8 cellular contexts compared by ENCODE assay signal in genomic region chr2:85327757-85328617, GRCh38. TPM values are rescaled to one million over a fixed set of nuclear protein-coding genes. Genes with fewer than 3 reads are reported as not detected.
A peak's percentile ranks its signal among the peaks of the same experiment; 100 is the strongest.
DNase-seq lines count a peak whose midpoint lies in the region; ATAC-seq, FAIRE-seq and TF ChIP-seq lines count a peak whose summit lies in the region.

TGOLN2 (minus strand) TSS chr2:85327989; CDS start chr2:85327962, 27 bp downstream.

- H3K4me1 ChIP-seq in right cardiac atrium (ENCODE audit: control insufficient read depth, insufficient read depth, low read length): peaks cover 8% of the 10 kb centered on the region

- peak within 1 kb of the TSS; percentile 100 for H3K27ac ChIP-seq in right cardiac atrium (ENCODE audit: low read length)

- WGBS in right cardiac atrium: under 1% methylated on average over 63 of the region's 63 CpGs

- H3K4me3 ChIP-seq in right cardiac atrium (ENCODE audit: low read length): peak within 1 kb of the TSS; percentile 82

- intact Hi-C loops in T-helper 2 cell treated with Interferon-gamma antibody and Interleukin-4, amounts not matched to agents 100 ng/mL and 5 ng/mL, for 36 hours (cut with micrococcal nuclease): loop anchor here (1.0 to 2.0 kb wide), 6 partner anchors 26 to 357 kb away; partner anchors contain the start of genes ELMOD3, GGCX, KCMF1 and MAT2A
- intact Hi-C loops in right cardiac atrium (cut with DNase I): no loop called here

- no peaks in the 10 kb centered on the region for H3K27me3 ChIP-seq in right cardiac atrium (ENCODE audit: control insufficient read depth, insufficient read depth)

- DNase-seq in NCI-H1930 (lab: John Stamatoyannopoulos, UW) (peak; percentile 91 to 95), anterior cingulate cortex (lab: John Stamatoyannopoulos, UW) (peak; percentile 35 to 96 (median 88)), right cardiac atrium (peak; percentile 95 to 98 (median 98)), pulmonary artery endothelial cell (ENCODE audit: low read depth, low spot score) (peak; percentile 62), urothelium cell line (ENCODE audit: low spot score) (peak; percentile 98)

- no peaks in the 10 kb centered on the region for H3K9me3 ChIP-seq in right cardiac atrium (ENCODE audit: control insufficient read depth, low read length)

- FAIRE-seq in urothelium cell line (lab: Jason Lieb, UNC): no peak

- peak; percentile 99 for TF ChIP-seq POLR2A in GM18505 (IDR thresholded peaks at IDR 0.05; ENCODE audit: borderline replicate concordance, extremely low read depth, insufficient read depth, insufficient read length)

- ATAC-seq in GM18505 (IDR thresholded peaks at IDR 0.05; ENCODE audit: unreplicated experiment) (peak; percentile 85), HG02970 (IDR thresholded peaks at IDR 0.05; ENCODE audit: low FRiP score, unreplicated experiment) (peak; percentile 89), right cardiac atrium (peak; percentile 98 to 99)

RNA-seq across cellular contexts. Expression of gene TGOLN2, which starts in this region (rescaled TPM):
- 130 and 133 TPM in 2 replicates for total RNA-seq in T-helper 2 cell treated with Interferon-gamma antibody and Interleukin-4, amounts not matched to agents 100 ng/mL and 5 ng/mL, for 36 hours
- 10 to 100 TPM; 75.4 to 82.6 (median 79.4) TPM for total RNA-seq in right cardiac atrium
- 29.9 TPM for polyA plus RNA-seq in right cardiac atrium
- 132 and 163 TPM in 2 replicates for total RNA-seq in pulmonary artery endothelial cell

Comparison
In these comparisons a context has a peak if more than half of its experiments do, and no peak if none do; other contexts are left out.
1. Peak in every context shown above with its lines: DNase-seq, ATAC-seq, H3K4me3 ChIP-seq and H3K27ac ChIP-seq.